8 cellular contexts compared by ENCODE assay signal in the genomic region with DNA sequence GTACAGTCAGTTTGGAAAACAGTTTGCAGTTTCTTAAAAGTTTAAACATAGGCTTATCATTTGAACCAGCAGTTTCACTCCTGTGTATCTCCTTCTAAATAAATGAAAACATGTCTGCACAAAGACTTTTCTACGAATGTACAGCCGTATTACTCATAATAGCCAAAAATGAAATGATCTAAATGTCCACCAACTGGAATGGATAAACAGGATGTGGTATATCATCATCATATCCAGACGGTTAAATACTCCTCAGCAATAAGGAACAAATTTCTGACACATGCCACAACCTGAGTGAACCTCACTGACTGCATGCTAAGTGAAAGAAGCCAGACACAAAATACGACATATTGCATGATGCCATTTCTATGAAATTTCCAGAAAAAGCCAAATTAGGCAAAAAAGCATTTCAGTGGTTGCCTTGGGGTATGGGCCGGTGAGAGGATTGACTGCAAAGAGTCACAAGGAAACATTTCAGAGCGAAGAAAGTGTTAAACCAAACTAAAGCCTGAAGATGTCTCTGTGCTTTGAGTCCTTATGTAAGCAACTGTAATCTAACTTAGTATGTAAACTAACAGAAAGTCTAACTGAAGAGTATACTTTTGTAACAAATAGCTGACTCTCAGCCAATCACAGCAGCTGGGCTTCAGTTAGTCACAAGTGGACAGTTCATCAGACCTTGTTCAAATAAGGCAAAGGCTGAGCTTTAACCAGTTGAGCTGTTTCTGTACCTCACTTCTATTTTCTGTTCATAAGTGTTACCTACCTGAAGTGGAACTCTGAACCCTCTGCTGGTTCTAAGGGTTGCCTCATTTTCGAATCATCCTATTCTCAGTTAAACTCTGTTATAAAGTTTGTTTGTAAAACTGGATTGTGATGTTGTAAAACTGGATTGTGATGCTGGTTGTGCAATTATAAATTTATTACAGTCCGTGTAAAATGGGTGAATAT.
DNase-seq lines count a peak whose midpoint lies in the region; ATAC-seq and FAIRE-seq lines count a peak whose summit lies in the region.

No MANE protein-coding gene starts in this region.

- DNase-seq in GM04504 (ENCODE audit: low read depth) = peak; percentile 56
- peak; percentile 85 for DNase-seq in HT1080 (ENCODE audit: low read depth)
- DNase-seq in renal cortical epithelial cell (ENCODE audit: low read depth) = peak; percentile 80
- DNase-seq in NCI-H446 treated with DMSO at 0.1 percent for 48 hours (lab: John Stamatoyannopoulos, UW) = no peak
- no peak for DNase-seq in ecto neural progenitor cell (ENCODE audit: low spot score)
- no peak for DNase-seq in NCI-H2171 (lab: John Stamatoyannopoulos, UW)

- FAIRE-seq in colon (lab: Jason Lieb, UNC) = peak; percentile 5

- peak; percentile 45 for ATAC-seq in GM21447 (IDR thresholded peaks at IDR 0.05; ENCODE audit: unreplicated experiment)

Comparison
In these comparisons a context has a peak if more than half of its experiments do, and no peak if none do; other contexts are left out.
1. DNase-seq: peak in GM04504 (single experiment), HT1080 (single experiment) and renal cortical epithelial cell (single experiment); none in NCI-H446 treated with DMSO at 0.1 percent for 48 hours (single experiment), ecto neural progenitor cell (single experiment) and NCI-H2171 (single experiment).